1 cellular context compared by ENCODE assay signal in the genomic region with DNA sequence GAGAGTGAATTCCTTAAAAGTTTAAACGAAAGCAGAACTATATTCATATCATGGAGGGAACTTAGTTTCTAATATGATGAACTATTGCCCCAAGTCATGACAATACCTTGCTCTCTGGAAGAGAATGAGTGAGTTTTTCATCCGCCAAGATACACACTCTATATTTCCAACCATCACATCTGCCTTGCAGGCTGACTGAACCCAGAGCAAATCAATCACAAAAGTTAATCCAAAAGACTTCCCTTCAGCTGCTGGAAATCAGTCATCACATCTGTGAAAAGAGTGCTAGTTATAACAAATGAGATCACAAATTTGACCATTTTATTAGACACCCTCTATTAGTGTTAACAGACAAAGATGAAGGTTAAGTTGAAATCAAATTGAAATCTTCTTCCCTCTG.
TF ChIP-seq lines count a peak whose summit lies in the region.

No MANE protein-coding gene starts in this region.

TF ChIP-seq in GM12878, 131 proteins besides CTCF, POLR2A, EP300 and RAD21 (continued from another document):
- TF ChIP-seq GABPA (IDR thresholded peaks at IDR 0.05; ENCODE audit: low read depth) (no peak), ZNF207 (IDR thresholded peaks at IDR 0.05; ENCODE audit: borderline replicate concordance) (no peak), SMARCA5 (IDR thresholded peaks at IDR 0.05) (no peak), KAT2A (conservative IDR thresholded peaks at IDR 0.05; ENCODE audit: control insufficient read depth, low read depth, low read length) (no peak)
